Comparison of ENCODE assay signal across 8 cellular contexts in genomic region chr5:170809551-170809950, GRCh38. TPM values are rescaled to one million over a fixed set of nuclear protein-coding genes. Genes with fewer than 3 reads are reported as not detected.
DNase-seq lines count a peak whose midpoint lies in the region; ATAC-seq and TF ChIP-seq lines count a peak whose summit lies in the region.

No MANE protein-coding gene starts in this region.

- H3K27me3 Mint-ChIP-seq in activated naive CD4-positive, alpha-beta T cell treated with anti-CD3 and anti-CD28 coated beads for 36 hours (ENCODE audit: low read depth), result peaks cover 6% of the 10 kb centered on the region

- no peaks in the 10 kb centered on the region for H3K4me1 Mint-ChIP-seq in activated naive CD4-positive, alpha-beta T cell treated with anti-CD3 and anti-CD28 coated beads for 36 hours (ENCODE audit: low read depth)

- intact Hi-C loops in aorta (cut with DNase I), result no loop called here
- intact Hi-C loops in activated naive CD4-positive, alpha-beta T cell treated with anti-CD3 and anti-CD28 coated beads for 36 hours (cut with micrococcal nuclease), result loop anchor here (5.0 kb wide), 1 partner anchor 533 kb away; no protein-coding TSS in a partner anchor

- peak; percentile 73 for DNase-seq in AG20443 (ENCODE audit: low spot score)
- DNase-seq in HEK293T (ENCODE audit: extremely low spot score), result peak; percentile 67
- no peak for DNase-seq in RWPE2 (ENCODE audit: low spot score)
- peak; percentile 67 for DNase-seq in hepatocyte (ENCODE audit: low spot score)
- no peak for DNase-seq in aorta
- DNase-seq in activated naive CD4-positive, alpha-beta T cell treated with anti-CD3 and anti-CD28 coated beads for 36 hours, result no peak
- DNase-seq in stimulated activated naive CD8-positive, alpha-beta T cell treated with anti-CD3 and anti-CD28 coated beads, Interleukin-15, Interleukin-2, amounts not matched to agents 100 U/mL and 50 U/mL, for 24 hours, result no peak

- TF ChIP-seq CTCF in RWPE2 (IDR thresholded peaks at IDR 0.05; ENCODE audit: poor library complexity, severe bottlenecking) (peak; percentile 68), hepatocyte (IDR thresholded peaks at IDR 0.05; ENCODE audit: poor library complexity) (peak; percentile 62)

- no peak overlapping the region for H3K4me2 ChIP-seq in hepatocyte

- H3K36me3 Mint-ChIP-seq in activated naive CD4-positive, alpha-beta T cell treated with anti-CD3 and anti-CD28 coated beads for 36 hours (ENCODE audit: low read depth), result no peaks in the 10 kb centered on the region

- H3K27ac ChIP-seq in RWPE2 (ENCODE audit: poor library complexity, severe bottlenecking) (no peak overlapping the region), hepatocyte (no peak overlapping the region), aorta (ENCODE audit: low read depth in 1 of 2, low read length in 2 of 2) (no peak overlapping the region)

- H3K9me3 ChIP-seq in RWPE2 (ENCODE audit: severe bottlenecking) (no peaks in the 10 kb centered on the region), hepatocyte (ENCODE audit: low read depth) (no peaks in the 10 kb centered on the region), aorta (ENCODE audit: control insufficient read depth, low read length) (no peaks in the 10 kb centered on the region)

- H3K27me3 ChIP-seq in RWPE2 (ENCODE audit: insufficient read depth, poor library complexity, severe bottlenecking) (peaks cover 4% of the 10 kb centered on the region), hepatocyte (peaks cover 6% of the 10 kb centered on the region), aorta (ENCODE audit: control insufficient read depth in 1 of 2, insufficient read depth in 2 of 2, low read length in 1 of 2) (no peaks in the 10 kb centered on the region)

- WGBS in hepatocyte (ENCODE audit: low lambda C conversion rate, missing lambda C conversion rate), result 68% methylated on average over 7 of the region's 7 CpGs
- WGBS in aorta, 2 donors, result 70 to 71% methylated on average over 7 of the region's 7 CpGs

- no peaks in the 10 kb centered on the region for H3K79me2 ChIP-seq in hepatocyte

- no peaks in the 10 kb centered on the region for H3K9me3 Mint-ChIP-seq in activated naive CD4-positive, alpha-beta T cell treated with anti-CD3 and anti-CD28 coated beads for 36 hours

- no peaks in the 10 kb centered on the region for H3K4me1 ChIP-seq in RWPE2 (ENCODE audit: insufficient read depth, poor library complexity, severe bottlenecking)
- H3K4me1 ChIP-seq in hepatocyte (ENCODE audit: insufficient read depth), result no peaks in the 10 kb centered on the region
- H3K4me1 ChIP-seq in aorta (ENCODE audit: control insufficient read depth in 1 of 2, insufficient read depth in 2 of 2, low read length in 2 of 2), result no peaks in the 10 kb centered on the region

- H3K27ac Mint-ChIP-seq in activated naive CD4-positive, alpha-beta T cell treated with anti-CD3 and anti-CD28 coated beads for 36 hours, result no peak overlapping the region

- POLR2A ChIA-PET in HEK293T (lab: Yijun Ruan, JAX), result no interaction called here

- no peaks in the 10 kb centered on the region for H3K9me2 ChIP-seq in hepatocyte (replicated peaks; ENCODE audit: insufficient read depth)

- ATAC-seq in RWPE2 (ENCODE audit: low read depth) (peak; percentile 92), aorta (ENCODE audit: low FRiP score) (peak; percentile 67), GM21381 (IDR thresholded peaks at IDR 0.05; ENCODE audit: unreplicated experiment) (no peak)
- ATAC-seq in stimulated activated naive CD8-positive, alpha-beta T cell treated with anti-CD3 and anti-CD28 coated beads, Interleukin-15, Interleukin-2, amounts not matched to agents 100 U/mL and 50 U/mL, for 24 hours, result no peak

- H3K36me3 ChIP-seq in RWPE2 (ENCODE audit: low read depth) (no peaks in the 10 kb centered on the region), hepatocyte (replicated peaks; ENCODE audit: insufficient read depth, low read depth) (no peaks in the 10 kb centered on the region), aorta (ENCODE audit: control insufficient read depth in 1 of 2, insufficient read depth in 2 of 2, low read length in 1 of 2) (no peaks in the 10 kb centered on the region)

- CTCF ChIA-PET in HEK293T (lab: Yijun Ruan, JAX), result interaction anchor here (0.6 to 1.4 kb wide), 4 partner anchors 29 to 533 kb away, joined by 3 to 5 read pairs (median 4); no protein-coding TSS in a partner anchor
- CTCF ChIA-PET in activated naive CD4-positive, alpha-beta T cell treated with anti-CD3 and anti-CD28 coated beads for 36 hours (lab: Charles Lee), result no interaction called here

- H3K4me3 ChIP-seq in RWPE2 (ENCODE audit: severe bottlenecking) (no peak overlapping the region), hepatocyte (no peak overlapping the region), aorta (ENCODE audit: low read length in 2 of 2) (no peak overlapping the region)

- no peak overlapping the region for H2AFZ ChIP-seq in hepatocyte

- no peaks in the 10 kb centered on the region for H4K20me1 ChIP-seq in hepatocyte (ENCODE audit: insufficient read depth, poor library complexity, severe bottlenecking)

- no peak overlapping the region for H3K4me3 Mint-ChIP-seq in activated naive CD4-positive, alpha-beta T cell treated with anti-CD3 and anti-CD28 coated beads for 36 hours

TF ChIP-seq in HEK293T, 16 proteins besides CTCF, POLR2A, EP300 and RAD21:
- TF ChIP-seq NFRKB (IDR thresholded peaks at IDR 0.05) (no peak), SP1 (IDR thresholded peaks at IDR 0.05) (no peak), SUZ12 (IDR thresholded peaks at IDR 0.05) (no peak), BHLHE40 (IDR thresholded peaks at IDR 0.05; ENCODE audit: borderline replicate concordance) (no peak), FOXM1 (IDR thresholded peaks at IDR 0.05; ENCODE audit: borderline replicate concordance) (no peak), TARDBP (IDR thresholded peaks at IDR 0.05) (no peak), ARNT (IDR thresholded peaks at IDR 0.05) (no peak), ELF4 (IDR thresholded peaks at IDR 0.05) (no peak), CTBP1 (IDR thresholded peaks at IDR 0.05; ENCODE audit: borderline replicate concordance) (no peak), LEF1 (IDR thresholded peaks at IDR 0.05; ENCODE audit: borderline replicate concordance) (no peak), FOXK2 (IDR thresholded peaks at IDR 0.05) (no peak), FOXA1 (IDR thresholded peaks at IDR 0.05) (no peak), ZNF384 (IDR thresholded peaks at IDR 0.05) (no peak), L3MBTL2 (conservative IDR thresholded peaks at IDR 0.05) (no peak), HDGF (IDR thresholded peaks at IDR 0.05; ENCODE audit: borderline replicate concordance) (no peak)
- TF ChIP-seq, protein P1, sequence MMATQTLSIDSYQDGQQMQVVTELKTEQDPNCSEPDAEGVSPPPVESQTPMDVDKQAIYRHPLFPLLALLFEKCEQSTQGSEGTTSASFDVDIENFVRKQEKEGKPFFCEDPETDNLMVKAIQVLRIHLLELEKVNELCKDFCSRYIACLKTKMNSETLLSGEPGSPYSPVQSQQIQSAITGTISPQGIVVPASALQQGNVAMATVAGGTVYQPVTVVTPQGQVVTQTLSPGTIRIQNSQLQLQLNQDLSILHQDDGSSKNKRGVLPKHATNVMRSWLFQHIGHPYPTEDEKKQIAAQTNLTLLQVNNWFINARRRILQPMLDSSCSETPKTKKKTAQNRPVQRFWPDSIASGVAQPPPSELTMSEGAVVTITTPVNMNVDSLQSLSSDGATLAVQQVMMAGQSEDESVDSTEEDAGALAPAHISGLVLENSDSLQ (IDR thresholded peaks at IDR 0.05), result no peak

RNA-seq across cellular contexts. Expression of gene GABRP, which starts 26.0 kb away (rescaled TPM):
- total RNA-seq in hepatocyte (91.4 and 94.1 TPM in 2 replicates), aorta (under 1 TPM in 1 of 2 donors, not detected in 1; 0.72 TPM)
- polyA plus RNA-seq in hepatocyte (136 and 192 TPM in 2 replicates), aorta (under 1 TPM in 1 of 2 donors, not detected in 1; 0.75 TPM)
- total RNA-seq in activated naive CD4-positive, alpha-beta T cell treated with anti-CD3 and anti-CD28 coated beads for 36 hours, result not detected

RNA-seq across cellular contexts. Expression of gene RANBP17, which starts 52.3 kb away (rescaled TPM):
- total RNA-seq in hepatocyte (17.1 and 20.0 TPM in 2 replicates), aorta (10 to 100 TPM; 10.8 to 13.6 TPM)
- polyA plus RNA-seq in hepatocyte (11.7 and 14.3 TPM in 2 replicates), aorta (1 to 10 TPM; 1.3 to 4.2 TPM)
- total RNA-seq in activated naive CD4-positive, alpha-beta T cell treated with anti-CD3 and anti-CD28 coated beads for 36 hours, result not detected

Comparison
In these comparisons a context has a peak if more than half of its experiments do, and no peak if none do; other contexts are left out.
1. DNase-seq: peak in AG20443 (single experiment), HEK293T (single experiment) and hepatocyte (single experiment); none in RWPE2 (single experiment), aorta (0 of 2), activated naive CD4-positive, alpha-beta T cell treated with anti-CD3 and anti-CD28 coated beads for 36 hours (single experiment) and stimulated activated naive CD8-positive, alpha-beta T cell treated with anti-CD3 and anti-CD28 coated beads, Interleukin-15, Interleukin-2, amounts not matched to agents 100 U/mL and 50 U/mL, for 24 hours (single experiment).
2. ATAC-seq: peak in RWPE2 (single experiment) and aorta (single experiment); none in GM21381 (single experiment) and stimulated activated naive CD8-positive, alpha-beta T cell treated with anti-CD3 and anti-CD28 coated beads, Interleukin-15, Interleukin-2, amounts not matched to agents 100 U/mL and 50 U/mL, for 24 hours (single experiment).
3. RNA of gene GABRP, which starts 26.0 kb away (total RNA-seq): 91.4 to 94.1 TPM in hepatocyte; 0.72 TPM in aorta and not detected in activated naive CD4-positive, alpha-beta T cell treated with anti-CD3 and anti-CD28 coated beads for 36 hours; every median in the first group is over 10 times any median in the second.
4. RNA of gene RANBP17, which starts 52.3 kb away (total RNA-seq): 17.1 to 20.0 TPM in hepatocyte and 10.8 to 13.6 TPM in aorta; not detected in activated naive CD4-positive, alpha-beta T cell treated with anti-CD3 and anti-CD28 coated beads for 36 hours; every median in the first group is over 4 times any median in the second.